ENCODE assay signal across 8 cellular contexts in the genomic region with DNA sequence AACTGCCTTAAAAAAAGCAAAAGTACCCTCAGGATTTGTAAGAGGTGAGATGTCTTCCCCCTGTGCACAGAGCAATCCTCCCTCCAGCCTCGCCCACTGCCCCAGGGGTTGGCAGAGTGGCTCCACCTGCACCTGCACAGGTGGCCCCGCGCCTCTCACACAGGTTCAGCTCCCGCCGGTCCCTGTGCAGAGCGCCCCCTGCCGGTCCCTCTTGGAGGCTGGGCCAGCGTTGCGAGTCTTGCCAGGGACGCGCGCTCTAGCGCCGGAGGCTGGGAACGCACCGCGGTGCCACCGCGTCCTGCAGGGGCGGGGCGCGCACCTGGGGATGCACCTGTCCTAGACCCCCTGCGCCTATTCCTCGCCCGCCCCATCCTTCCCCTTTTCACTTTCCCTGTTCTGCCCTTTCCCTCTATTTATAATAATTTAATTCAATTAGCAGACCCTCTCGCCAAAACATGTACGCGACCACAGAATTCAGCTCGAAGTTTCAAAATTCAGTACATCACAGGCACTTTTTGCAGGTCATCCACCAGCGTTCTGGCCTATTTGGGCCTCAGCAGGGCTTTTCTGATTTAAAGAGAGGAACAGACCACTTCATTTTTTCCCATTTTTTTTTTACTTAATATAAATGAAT.
A peak's percentile ranks its signal among the peaks of the same experiment; 100 is the strongest.
DNase-seq lines count a peak whose midpoint lies in the region; ATAC-seq and TF ChIP-seq lines count a peak whose summit lies in the region.

No MANE protein-coding gene starts in this region.

- TF ChIP-seq CTCF in transverse colon (IDR thresholded peaks at IDR 0.05) (peak; percentile 21 to 56 (median 27)), gastroesophageal sphincter (IDR thresholded peaks at IDR 0.05) (peak in 1 of 4 experiments; percentile 29)

- 29 to 34% methylated on average over 21 to 25 of the region's 30 CpGs for WGBS in transverse colon (ENCODE audit: low coverage in 1 of 2), 2 donors
- 9 to 46% methylated on average over 7 to 20 of the region's 30 CpGs for WGBS in gastroesophageal sphincter (ENCODE audit: low coverage in 1 of 2), 2 donors

- peak; percentile 92 for ATAC-seq in GM21576 (IDR thresholded peaks at IDR 0.05; ENCODE audit: unreplicated experiment)
- no peak for ATAC-seq in gastroesophageal sphincter

- no peak for TF ChIP-seq EP300 in transverse colon (IDR thresholded peaks at IDR 0.05; ENCODE audit: low read depth)
- no peak for TF ChIP-seq EP300 in gastroesophageal sphincter (IDR thresholded peaks at IDR 0.05)

- TF ChIP-seq POLR2A in transverse colon (IDR thresholded peaks at IDR 0.05), result no peak
- TF ChIP-seq POLR2A in gastroesophageal sphincter (IDR thresholded peaks at IDR 0.05), result no peak

- H3K4me1 ChIP-seq in transverse colon (peaks cover 0 to 3% (median 0%) of the 10 kb centered on the region in 4 donors), gastroesophageal sphincter (no peaks in the 10 kb centered on the region)

- H3K4me3 ChIP-seq in transverse colon, result no peak overlapping the region
- no peak overlapping the region for H3K4me3 ChIP-seq in gastroesophageal sphincter

- DNase-seq in NCI-H1092 treated with DMSO at 0.1 percent for 48 hours (lab: John Stamatoyannopoulos, UW) (peak; percentile 3), NCI-H1092 (lab: John Stamatoyannopoulos, UW) (no peak), NCI-H510A (lab: John Stamatoyannopoulos, UW) (peak; percentile 28), iPS DF 19.7 (ENCODE audit: low read depth, low spot score) (peak; percentile 17), transverse colon (peak; percentile 58)
- no peak for DNase-seq in effector CD4-positive, alpha-beta T cell

- intact Hi-C loops in transverse colon (cut with DNase I; ENCODE audit: low total_unique reads), result no loop called here

- no peaks in the 10 kb centered on the region for H3K36me3 ChIP-seq in transverse colon
- no peaks in the 10 kb centered on the region for H3K36me3 ChIP-seq in gastroesophageal sphincter

- H3K9me3 ChIP-seq in transverse colon (no peaks in the 10 kb centered on the region), gastroesophageal sphincter (no peaks in the 10 kb centered on the region)

- in situ Hi-C loops in transverse colon (cut with MboI; ENCODE audit: low pct_ligation_motif_present in 1 of 4, low pct_unique_long_range_greater_than_20kb in 1 of 4, low sequenced_read_pairs in 3 of 4), result no loop called here

- peaks cover 5% of the 10 kb centered on the region for H3K27me3 ChIP-seq in transverse colon
- H3K27me3 ChIP-seq in gastroesophageal sphincter, result peaks cover 46% of the 10 kb centered on the region

- no peak overlapping the region for H3K27ac ChIP-seq in transverse colon
- no peak overlapping the region for H3K27ac ChIP-seq in gastroesophageal sphincter

Comparison
In these comparisons a context has a peak if more than half of its experiments do, and no peak if none do; other contexts are left out.
1. DNase-seq: peak in NCI-H1092 treated with DMSO at 0.1 percent for 48 hours (single experiment), NCI-H510A (single experiment), iPS DF 19.7 (single experiment) and transverse colon (single experiment); none in NCI-H1092 (single experiment) and effector CD4-positive, alpha-beta T cell (single experiment).